ENCODE assay signal across 2 cellular contexts in the genomic region with DNA sequence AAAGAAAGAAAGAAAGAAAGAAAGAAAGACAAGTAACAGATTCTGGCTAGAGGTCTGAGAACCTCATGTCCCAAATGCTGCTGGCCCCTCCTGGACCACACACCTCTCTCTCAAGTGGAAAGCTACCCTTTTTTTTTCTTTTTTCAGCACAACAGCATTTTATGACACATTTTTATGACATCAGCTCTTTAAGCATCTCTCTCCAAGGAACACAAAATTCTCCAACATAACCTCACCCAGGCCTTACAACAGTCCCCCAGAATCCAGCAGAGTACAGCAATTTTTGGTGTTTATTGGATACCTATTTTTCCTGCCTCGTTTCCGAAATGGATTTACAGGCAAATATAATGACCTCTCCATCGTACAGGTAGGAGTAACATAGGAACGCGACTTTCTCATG.
TF ChIP-seq lines count a peak whose summit lies in the region.

No MANE protein-coding gene starts in this region.

TF ChIP-seq in A549, 52 proteins besides CTCF, POLR2A, EP300 and RAD21:
- TF ChIP-seq, protein P1, sequence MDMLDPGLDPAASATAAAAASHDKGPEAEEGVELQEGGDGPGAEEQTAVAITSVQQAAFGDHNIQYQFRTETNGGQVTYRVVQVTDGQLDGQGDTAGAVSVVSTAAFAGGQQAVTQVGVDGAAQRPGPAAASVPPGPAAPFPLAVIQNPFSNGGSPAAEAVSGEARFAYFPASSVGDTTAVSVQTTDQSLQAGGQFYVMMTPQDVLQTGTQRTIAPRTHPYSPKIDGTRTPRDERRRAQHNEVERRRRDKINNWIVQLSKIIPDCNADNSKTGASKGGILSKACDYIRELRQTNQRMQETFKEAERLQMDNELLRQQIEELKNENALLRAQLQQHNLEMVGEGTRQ (IDR thresholded peaks at IDR 0.05) = no peak
- TF ChIP-seq FOSB (CRISPR knock-in tag; IDR thresholded peaks at IDR 0.05) (no peak), MAFK (IDR thresholded peaks at IDR 0.05; ENCODE audit: partially characterized antibody) (no peak), GATA3 (IDR thresholded peaks at IDR 0.05; ENCODE audit: borderline replicate concordance) (no peak), RARB (CRISPR knock-in tag; IDR thresholded peaks at IDR 0.05) (no peak), HEYL (CRISPR knock-in tag; IDR thresholded peaks at IDR 0.05) (no peak), FOSL2 (IDR thresholded peaks at IDR 0.05) (no peak), FOSL2 (CRISPR knock-in tag; IDR thresholded peaks at IDR 0.05) (no peak), MYC (IDR thresholded peaks at IDR 0.05; ENCODE audit: borderline replicate concordance, low read length) (no peak), TFCP2L1 (CRISPR knock-in tag; IDR thresholded peaks at IDR 0.05) (no peak), RCOR1 (IDR thresholded peaks at IDR 0.05; ENCODE audit: low read depth, low read length) (no peak), FOXS1 (CRISPR knock-in tag; IDR thresholded peaks at IDR 0.05) (no peak), CEBPB (IDR thresholded peaks at IDR 0.05) (no peak), JUN (IDR thresholded peaks at IDR 0.05) (no peak), EHMT2 (IDR thresholded peaks at IDR 0.05; ENCODE audit: low read depth) (no peak), POLR2AphosphoS2 (conservative IDR thresholded peaks at IDR 0.05; ENCODE audit: low read length) (no peak), RNF2 (IDR thresholded peaks at IDR 0.05; ENCODE audit: borderline replicate concordance, low read depth) (no peak)
- TF ChIP-seq, protein P2, sequence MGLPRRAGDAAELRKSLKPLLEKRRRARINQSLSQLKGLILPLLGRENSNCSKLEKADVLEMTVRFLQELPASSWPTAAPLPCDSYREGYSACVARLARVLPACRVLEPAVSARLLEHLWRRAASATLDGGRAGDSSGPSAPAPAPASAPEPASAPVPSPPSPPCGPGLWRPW (IDR thresholded peaks at IDR 0.05) = no peak
- TF ChIP-seq, protein P3, sequence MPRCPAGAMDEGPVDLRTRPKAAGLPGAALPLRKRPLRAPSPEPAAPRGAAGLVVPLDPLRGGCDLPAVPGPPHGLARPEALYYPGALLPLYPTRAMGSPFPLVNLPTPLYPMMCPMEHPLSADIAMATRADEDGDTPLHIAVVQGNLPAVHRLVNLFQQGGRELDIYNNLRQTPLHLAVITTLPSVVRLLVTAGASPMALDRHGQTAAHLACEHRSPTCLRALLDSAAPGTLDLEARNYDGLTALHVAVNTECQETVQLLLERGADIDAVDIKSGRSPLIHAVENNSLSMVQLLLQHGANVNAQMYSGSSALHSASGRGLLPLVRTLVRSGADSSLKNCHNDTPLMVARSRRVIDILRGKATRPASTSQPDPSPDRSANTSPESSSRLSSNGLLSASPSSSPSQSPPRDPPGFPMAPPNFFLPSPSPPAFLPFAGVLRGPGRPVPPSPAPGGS (IDR thresholded peaks at IDR 0.05) = no peak
- TF ChIP-seq, protein P4, sequence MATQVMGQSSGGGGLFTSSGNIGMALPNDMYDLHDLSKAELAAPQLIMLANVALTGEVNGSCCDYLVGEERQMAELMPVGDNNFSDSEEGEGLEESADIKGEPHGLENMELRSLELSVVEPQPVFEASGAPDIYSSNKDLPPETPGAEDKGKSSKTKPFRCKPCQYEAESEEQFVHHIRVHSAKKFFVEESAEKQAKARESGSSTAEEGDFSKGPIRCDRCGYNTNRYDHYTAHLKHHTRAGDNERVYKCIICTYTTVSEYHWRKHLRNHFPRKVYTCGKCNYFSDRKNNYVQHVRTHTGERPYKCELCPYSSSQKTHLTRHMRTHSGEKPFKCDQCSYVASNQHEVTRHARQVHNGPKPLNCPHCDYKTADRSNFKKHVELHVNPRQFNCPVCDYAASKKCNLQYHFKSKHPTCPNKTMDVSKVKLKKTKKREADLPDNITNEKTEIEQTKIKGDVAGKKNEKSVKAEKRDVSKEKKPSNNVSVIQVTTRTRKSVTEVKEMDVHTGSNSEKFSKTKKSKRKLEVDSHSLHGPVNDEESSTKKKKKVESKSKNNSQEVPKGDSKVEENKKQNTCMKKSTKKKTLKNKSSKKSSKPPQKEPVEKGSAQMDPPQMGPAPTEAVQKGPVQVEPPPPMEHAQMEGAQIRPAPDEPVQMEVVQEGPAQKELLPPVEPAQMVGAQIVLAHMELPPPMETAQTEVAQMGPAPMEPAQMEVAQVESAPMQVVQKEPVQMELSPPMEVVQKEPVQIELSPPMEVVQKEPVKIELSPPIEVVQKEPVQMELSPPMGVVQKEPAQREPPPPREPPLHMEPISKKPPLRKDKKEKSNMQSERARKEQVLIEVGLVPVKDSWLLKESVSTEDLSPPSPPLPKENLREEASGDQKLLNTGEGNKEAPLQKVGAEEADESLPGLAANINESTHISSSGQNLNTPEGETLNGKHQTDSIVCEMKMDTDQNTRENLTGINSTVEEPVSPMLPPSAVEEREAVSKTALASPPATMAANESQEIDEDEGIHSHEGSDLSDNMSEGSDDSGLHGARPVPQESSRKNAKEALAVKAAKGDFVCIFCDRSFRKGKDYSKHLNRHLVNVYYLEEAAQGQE (IDR thresholded peaks at IDR 0.05) = no peak
TF ChIP-seq in A549: peak in this region for 0.

TF ChIP-seq in H1, 55 proteins besides CTCF, POLR2A, EP300 and RAD21:
- TF ChIP-seq, protein P1 (IDR thresholded peaks at IDR 0.05; ENCODE audit: low read length) = no peak
- no peak for TF ChIP-seq CHD1 (IDR thresholded peaks at IDR 0.05; ENCODE audit: low read depth, low read length)
- TF ChIP-seq YY1 (IDR thresholded peaks at IDR 0.05; ENCODE audit: low read depth, low read length) = no peak
- no peak for TF ChIP-seq RNF2 (IDR thresholded peaks at IDR 0.05; ENCODE audit: borderline replicate concordance, low read depth, low read length, missing control alignments, poor library complexity, severe bottlenecking)
- TF ChIP-seq TAF1 (IDR thresholded peaks at IDR 0.05; ENCODE audit: low read depth, low read length) = no peak
- TF ChIP-seq BACH1 (IDR thresholded peaks at IDR 0.05; ENCODE audit: low read length) = no peak
- no peak for TF ChIP-seq CEBPB (IDR thresholded peaks at IDR 0.05; ENCODE audit: low read depth, low read length)
- no peak for TF ChIP-seq NANOG (IDR thresholded peaks at IDR 0.05; ENCODE audit: insufficient read depth, low read depth, low read length, poor library complexity, severe bottlenecking)
- no peak for TF ChIP-seq KDM4A (IDR thresholded peaks at IDR 0.05; ENCODE audit: low read depth, low read length, severe bottlenecking)
- TF ChIP-seq ZNF274 (IDR thresholded peaks at IDR 0.05; ENCODE audit: borderline replicate concordance, extremely low read depth, low read length) = no peak
- TF ChIP-seq SAP30 (IDR thresholded peaks at IDR 0.05; ENCODE audit: insufficient read depth, insufficient replicate concordance, low read length) = no peak
- TF ChIP-seq FOSL1 (IDR thresholded peaks at IDR 0.05; ENCODE audit: insufficient read depth, low read depth, low read length) = no peak
- no peak for TF ChIP-seq ASH2L (IDR thresholded peaks at IDR 0.05; ENCODE audit: low read length)
- no peak for TF ChIP-seq CBX5 (IDR thresholded peaks at IDR 0.05; ENCODE audit: low read depth, low read length)
- TF ChIP-seq KDM5A (IDR thresholded peaks at IDR 0.05; ENCODE audit: low read length) = no peak
TF ChIP-seq in H1: peak in this region for 0.
